ENCODE assay signal across 8 cellular contexts in genomic region chr13:40662866-40663265, GRCh38. TPM values are rescaled to one million over a fixed set of nuclear protein-coding genes. Genes with fewer than 3 reads are reported as not detected.
A peak's percentile ranks its signal among the peaks of the same experiment; 100 is the strongest.
DNase-seq lines count a peak whose midpoint lies in the region; ATAC-seq and TF ChIP-seq lines count a peak whose summit lies in the region.

No MANE protein-coding gene starts in this region.

- H3K27me3 ChIP-seq in GM23338 (ENCODE audit: insufficient read depth) (no peaks in the 10 kb centered on the region), uterus (no peaks in the 10 kb centered on the region)

- ATAC-seq in GM18502 (IDR thresholded peaks at IDR 0.05; ENCODE audit: poor library complexity, unreplicated experiment) (peak; percentile 26), GM23338 (peak; percentile 6; the same call in 2 of the 3 replicates)

- H3F3A ChIP-seq in GM23338 (replicated peaks; ENCODE audit: low read depth) = peaks cover 3% of the 10 kb centered on the region; the same call in 1 of the 2 replicates

- H3K4me3 ChIP-seq in GM23338 (peak overlapping the region; percentile 86), uterus (peak overlapping the region; percentile 62 to 99)

- H3K27me3 Mint-ChIP-seq in GM23338 (ENCODE audit: insufficient read depth, low read depth, poor library complexity) = peaks cover 6% of the 10 kb centered on the region
- no peaks in the 10 kb centered on the region for H3K27me3 Mint-ChIP-seq in T-helper 1 cell treated with Interleukin-12 subunit alpha and Interleukin-12 subunit beta and Interleukin-4 antibody, amounts not matched to agents 30 μg/mL and 1 μg/mL, for 36 hours (ENCODE audit: low read depth)
- peaks cover 10 to 22% (median 14%) of the 10 kb centered on the region in 3 donors for H3K27me3 Mint-ChIP-seq in immature natural killer cell (ENCODE audit: low read depth in 3 of 3)

- DNase-seq in GM23338 (ENCODE audit: low spot score) (peak; percentile 58), immature natural killer cell (no peak), uterus (no peak), hepatic stellate cell (ENCODE audit: low spot score) (no peak), OCI-M1 (lab: John Stamatoyannopoulos, UW) (no peak), amniotic stem cell (lab: John Stamatoyannopoulos, UW) (no peak)

- H3K9me2 ChIP-seq in GM23338 (ENCODE audit: insufficient read depth) = no peaks in the 10 kb centered on the region

- H3K79me2 ChIP-seq in GM23338 (replicated peaks; ENCODE audit: insufficient read depth) = peaks cover 86% of the 10 kb centered on the region

- intact Hi-C loops in uterus (cut with DNase I; ENCODE audit: low total_unique reads) = no loop called here

- TF ChIP-seq CTCF in GM23338 (conservative IDR thresholded peaks at IDR 0.05; ENCODE audit: low read depth in 2 of 2) (no peak), uterus (IDR thresholded peaks at IDR 0.05) (no peak)

- H2AFZ ChIP-seq in GM23338 = no peak overlapping the region

- H3K4me3 Mint-ChIP-seq in GM23338 = peak overlapping the region; percentile 99
- peak overlapping the region; percentile 94 for H3K4me3 Mint-ChIP-seq in T-helper 1 cell treated with Interleukin-12 subunit alpha and Interleukin-12 subunit beta and Interleukin-4 antibody, amounts not matched to agents 30 μg/mL and 1 μg/mL, for 36 hours
- H3K4me3 Mint-ChIP-seq in immature natural killer cell = peak overlapping the region; percentile 35 to 63 (median 54)

- H3K27ac Mint-ChIP-seq in GM23338 = peak overlapping the region; percentile 82; the same call in 1 of the 2 replicates
- H3K27ac Mint-ChIP-seq in T-helper 1 cell treated with Interleukin-12 subunit alpha and Interleukin-12 subunit beta and Interleukin-4 antibody, amounts not matched to agents 30 μg/mL and 1 μg/mL, for 36 hours = peak overlapping the region; percentile 97
- H3K27ac Mint-ChIP-seq in immature natural killer cell = peak overlapping the region in 4 of 6 donors; percentile 34 to 93 (median 70)

- H3K27ac ChIP-seq in GM23338 (ENCODE audit: low read depth) (peak overlapping the region; percentile 52), uterus (peak overlapping the region; percentile 100)

- no peaks in the 10 kb centered on the region for H3K9me3 ChIP-seq in uterus

- H3K36me3 ChIP-seq in GM23338 (ENCODE audit: insufficient read depth) (no peaks in the 10 kb centered on the region), uterus (no peaks in the 10 kb centered on the region)

- H3K4me1 ChIP-seq in GM23338 (ENCODE audit: insufficient read depth) (peaks cover 56% of the 10 kb centered on the region), uterus (no peaks in the 10 kb centered on the region)

- peaks cover 2% of the 10 kb centered on the region; the same call in 1 of the 3 replicates for H3K9me3 Mint-ChIP-seq in GM23338
- peaks cover 4% of the 10 kb centered on the region for H3K9me3 Mint-ChIP-seq in T-helper 1 cell treated with Interleukin-12 subunit alpha and Interleukin-12 subunit beta and Interleukin-4 antibody, amounts not matched to agents 30 μg/mL and 1 μg/mL, for 36 hours
- H3K9me3 Mint-ChIP-seq in immature natural killer cell = no peaks in the 10 kb centered on the region

- peak overlapping the region; percentile 77 for H3K4me2 ChIP-seq in GM23338

- H3K4me1 Mint-ChIP-seq in GM23338 = peaks cover 54% of the 10 kb centered on the region
- peaks cover 44% of the 10 kb centered on the region for H3K4me1 Mint-ChIP-seq in T-helper 1 cell treated with Interleukin-12 subunit alpha and Interleukin-12 subunit beta and Interleukin-4 antibody, amounts not matched to agents 30 μg/mL and 1 μg/mL, for 36 hours (ENCODE audit: low read depth)
- H3K4me1 Mint-ChIP-seq in immature natural killer cell = peaks cover 36% of the 10 kb centered on the region in 2 donors

- peaks cover 14% of the 10 kb centered on the region; the same call in 1 of the 2 replicates for H4K20me1 ChIP-seq in GM23338 (replicated peaks; ENCODE audit: insufficient read depth)

- no peak for TF ChIP-seq POLR2A in uterus (IDR thresholded peaks at IDR 0.05)

- H3K36me3 Mint-ChIP-seq in GM23338 (ENCODE audit: low read depth) (peaks cover 26% of the 10 kb centered on the region), immature natural killer cell (peaks cover 0 to 4% (median 0%) of the 10 kb centered on the region in 3 donors)
- peaks cover 21% of the 10 kb centered on the region for H3K36me3 Mint-ChIP-seq in T-helper 1 cell treated with Interleukin-12 subunit alpha and Interleukin-12 subunit beta and Interleukin-4 antibody, amounts not matched to agents 30 μg/mL and 1 μg/mL, for 36 hours (ENCODE audit: low read depth)

TF ChIP-seq in GM23338, 12 proteins besides CTCF, POLR2A, EP300 and RAD21:
- TF ChIP-seq JUNB (IDR thresholded peaks at IDR 0.05; ENCODE audit: unreplicated experiment) (no peak), NANOG (IDR thresholded peaks at IDR 0.05; ENCODE audit: borderline replicate concordance) (peak; percentile 5; the same call in 1 of the 2 replicates)

RNA-seq across cellular contexts. Expression of gene FOXO1, which starts 3.6 kb away (rescaled TPM):
- total RNA-seq in GM23338 (2014; rRNA removed; shearing (Covaris generic)) = 66.2 and 68.0 TPM in 2 replicates
- polyA plus RNA-seq in GM23338 (2016; fragmentation: Nextera tagmentation; extraction: Ambion mirVana) (32.1 and 32.4 TPM in 2 replicates), immature natural killer cell (10 to 100 TPM in 2 of 3 donors, 1 to 10 TPM in 1; 4.5 to 15.6 (median 12.5) TPM)
- 100 to 1,000 TPM in 1 of 4 donors, 10 to 100 TPM in 3; 46.8 to 130 (median 60.9) TPM for total RNA-seq in uterus
